In the genomic region with DNA sequence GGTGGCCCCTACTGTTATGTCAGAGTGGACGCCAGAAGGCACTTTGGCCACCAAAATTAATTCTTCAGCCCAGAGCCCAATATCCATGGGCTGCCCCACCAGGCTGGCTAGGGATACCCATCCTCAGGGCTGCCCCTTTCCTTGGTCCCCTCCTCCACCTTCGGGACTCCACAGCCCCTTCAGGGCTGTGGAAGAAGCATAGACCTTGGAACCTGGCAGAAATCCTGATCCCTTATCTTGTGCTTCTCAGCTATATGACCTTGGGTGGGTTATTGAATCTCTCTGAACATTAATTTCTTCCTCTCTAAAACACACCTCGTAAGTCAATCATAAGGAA, we compare ENCODE assay signal across 8 cellular contexts. TPM values are rescaled to one million over a fixed set of nuclear protein-coding genes. Genes with fewer than 3 reads are reported as not detected.
DNase-seq lines count a peak whose midpoint lies in the region; ATAC-seq and TF ChIP-seq lines count a peak whose summit lies in the region.

No MANE protein-coding gene starts in this region.

- H3K9me3 ChIP-seq in DOHH2 (ENCODE audit: control insufficient read depth, insufficient read depth, low read length) (no peaks in the 10 kb centered on the region), RWPE2 (ENCODE audit: severe bottlenecking) (no peaks in the 10 kb centered on the region), esophagus muscularis mucosa (no peaks in the 10 kb centered on the region), trophoblast cell (ENCODE audit: insufficient read depth, low read depth, low read length) (no peaks in the 10 kb centered on the region)

- H3K14ac ChIP-seq in trophoblast cell (ENCODE audit: low read length), result peak overlapping the region; percentile 44

- peaks cover 28% of the 10 kb centered on the region for H3K36me3 ChIP-seq in DOHH2 (ENCODE audit: control insufficient read depth, low read length)
- peaks cover 4% of the 10 kb centered on the region; the same call in 1 of the 2 replicates for H3K36me3 ChIP-seq in RWPE2 (ENCODE audit: low read depth)
- peaks cover 0 to 2% (median 0%) of the 10 kb centered on the region in 4 donors for H3K36me3 ChIP-seq in esophagus muscularis mucosa
- peaks cover 7 to 13% of the 10 kb centered on the region in 2 experiments for H3K36me3 ChIP-seq in trophoblast cell (ENCODE audit: control insufficient read depth in 1 of 2, insufficient read depth in 2 of 2, low read length in 2 of 2)

- H3K4me3 ChIP-seq in DOHH2 (ENCODE audit: low read length) (peak overlapping the region; percentile 95), RWPE2 (ENCODE audit: severe bottlenecking) (peak overlapping the region; percentile 96), esophagus muscularis mucosa (peak overlapping the region; percentile 66 to 89 (median 82)), trophoblast cell (ENCODE audit: low read depth, low read length) (peak overlapping the region; percentile 79)

- H3K27ac ChIP-seq in DOHH2 (ENCODE audit: low read depth, low read length) (no peak overlapping the region), RWPE2 (ENCODE audit: poor library complexity, severe bottlenecking) (peak overlapping the region; percentile 87), esophagus muscularis mucosa (replicated peaks in 1 of 4) (peak overlapping the region; percentile 89 to 99 (median 94)), trophoblast cell (ENCODE audit: low read depth, low read length) (no peak overlapping the region)

- no peak for TF ChIP-seq POLR2A in esophagus muscularis mucosa (IDR thresholded peaks at IDR 0.05; ENCODE audit: low read depth)
- no peak for TF ChIP-seq POLR2A in GM18505 (IDR thresholded peaks at IDR 0.05; ENCODE audit: borderline replicate concordance, extremely low read depth, insufficient read depth, insufficient read length)

- intact Hi-C loops in esophagus muscularis mucosa (cut with DNase I), result no loop called here

- TF ChIP-seq CTCF in DOHH2 (IDR thresholded peaks at IDR 0.05; ENCODE audit: low read depth, low read length, poor library complexity, severe bottlenecking) (no peak), RWPE2 (IDR thresholded peaks at IDR 0.05; ENCODE audit: poor library complexity, severe bottlenecking) (no peak), esophagus muscularis mucosa (IDR thresholded peaks at IDR 0.05) (no peak)

- no peak overlapping the region for H3K23ac ChIP-seq in trophoblast cell (ENCODE audit: low read length)

- peaks cover 38% of the 10 kb centered on the region for H3K27me3 ChIP-seq in DOHH2 (ENCODE audit: control insufficient read depth, low read length)
- no peaks in the 10 kb centered on the region for H3K27me3 ChIP-seq in RWPE2 (ENCODE audit: insufficient read depth, poor library complexity, severe bottlenecking)
- no peaks in the 10 kb centered on the region for H3K27me3 ChIP-seq in esophagus muscularis mucosa
- H3K27me3 ChIP-seq in trophoblast cell (ENCODE audit: insufficient read depth, low read length), result no peaks in the 10 kb centered on the region

- TF ChIP-seq EP300 in esophagus muscularis mucosa (IDR thresholded peaks at IDR 0.05), result no peak

- H3K9me2 ChIP-seq in DOHH2 (replicated peaks; ENCODE audit: control insufficient read depth, low read length), result no peaks in the 10 kb centered on the region

- H2BK5ac ChIP-seq in trophoblast cell (ENCODE audit: low read depth, low read length, poor library complexity), result no peak overlapping the region

- peak overlapping the region; percentile 30 for H3K9ac ChIP-seq in trophoblast cell (ENCODE audit: low read length)

- peaks cover 12% of the 10 kb centered on the region for H4K20me1 ChIP-seq in DOHH2 (ENCODE audit: control insufficient read depth, insufficient read depth, low read depth, low read length)

- H3K18ac ChIP-seq in trophoblast cell (ENCODE audit: low read length), result peak overlapping the region; percentile 25

- 38% methylated on average over 3 of the region's 3 CpGs for WGBS in esophagus muscularis mucosa
- no CpG with 5 or more reads among the region's 3 CpGs for WGBS in trophoblast cell (ENCODE audit: extremely low coverage, insufficient coverage, insufficient read length)

- H4K12ac ChIP-seq in trophoblast cell (ENCODE audit: low read depth, low read length), result peak overlapping the region; percentile 70

- H2AFZ ChIP-seq in trophoblast cell (ENCODE audit: insufficient read depth, low read length, poor library complexity), result peak overlapping the region; percentile 92

- peak overlapping the region; percentile 90 for H4K91ac ChIP-seq in trophoblast cell (ENCODE audit: low read depth, low read length)

- peaks cover 65% of the 10 kb centered on the region for H3K4me1 ChIP-seq in DOHH2 (ENCODE audit: control insufficient read depth, low read length)
- peaks cover 8% of the 10 kb centered on the region for H3K4me1 ChIP-seq in RWPE2 (ENCODE audit: insufficient read depth, poor library complexity, severe bottlenecking)
- peaks cover 57 to 69% (median 64%) of the 10 kb centered on the region in 4 donors for H3K4me1 ChIP-seq in esophagus muscularis mucosa
- peaks cover 42 to 54% of the 10 kb centered on the region in 2 experiments for H3K4me1 ChIP-seq in trophoblast cell (ENCODE audit: control insufficient read depth in 1 of 2, insufficient read depth in 2 of 2, low read length in 2 of 2)

- H3K4me2 ChIP-seq in DOHH2 (ENCODE audit: low read length) (peak overlapping the region; percentile 85), trophoblast cell (ENCODE audit: low read length) (peak overlapping the region; percentile 84)

- no peak overlapping the region for H2BK120ac ChIP-seq in trophoblast cell (ENCODE audit: insufficient read depth, low read length, poor library complexity)

- peak overlapping the region; percentile 21 for H2BK12ac ChIP-seq in trophoblast cell (ENCODE audit: low read length)

- H3K79me1 ChIP-seq in trophoblast cell (ENCODE audit: low read length), result peaks cover 36% of the 10 kb centered on the region

- ATAC-seq in RWPE2 (ENCODE audit: low read depth), result no peak
- ATAC-seq in GM18505 (IDR thresholded peaks at IDR 0.05; ENCODE audit: unreplicated experiment), result no peak
- ATAC-seq in HG02973 (IDR thresholded peaks at IDR 0.05; ENCODE audit: unreplicated experiment), result no peak

- peaks cover 9% of the 10 kb centered on the region for H3F3A ChIP-seq in DOHH2 (ENCODE audit: control insufficient read depth, insufficient read depth)

- DNase-seq in RWPE2 (ENCODE audit: low spot score), result no peak
- no peak for DNase-seq in esophagus muscularis mucosa (ENCODE audit: extremely low spot score)
- DNase-seq in trophoblast cell, result no peak
- no peak for DNase-seq in stimulated activated CD4-positive, alpha-beta T cell treated with anti-CD3 and anti-CD28 coated beads, Interleukin-12 subunit alpha, Interleukin-12 subunit beta, amount 100 ng/mL, for 4 hours
- no peak for DNase-seq in mucosa of gallbladder (ENCODE audit: low spot score)

- H4K8ac ChIP-seq in trophoblast cell (ENCODE audit: low read depth, low read length), result peak overlapping the region; percentile 81

- H3K79me2 ChIP-seq in DOHH2 (ENCODE audit: control insufficient read depth, low read length) (peaks cover 43% of the 10 kb centered on the region), trophoblast cell (ENCODE audit: control insufficient read depth, insufficient read depth, low read length, poor library complexity) (peaks cover 43% of the 10 kb centered on the region)

- H2AK5ac ChIP-seq in trophoblast cell (ENCODE audit: low read length), result peak overlapping the region; percentile 4

- no peak overlapping the region for H3K4ac ChIP-seq in trophoblast cell (ENCODE audit: low read depth, low read length)

RNA-seq across cellular contexts. Expression of a gene that starts 0.5 kb away (rescaled TPM):
- 10 to 100 TPM; 39.0 to 66.6 (median 51.4) TPM for total RNA-seq in esophagus muscularis mucosa
- 82.7 and 85.1 TPM in 2 replicates for polyA plus RNA-seq in trophoblast cell (2013)
- 69.1 TPM for total RNA-seq in mucosa of gallbladder

RNA-seq across cellular contexts. Expression of a gene that starts 2.5 kb away (rescaled TPM):
- total RNA-seq in esophagus muscularis mucosa (10 to 100 TPM; 33.8 to 71.2 (median 60.0) TPM), mucosa of gallbladder (98.4 TPM)
- 91.1 and 102 TPM in 2 replicates for polyA plus RNA-seq in trophoblast cell (2013)

RNA-seq across cellular contexts. Expression of a gene that starts 3.2 kb away (rescaled TPM):
- total RNA-seq in esophagus muscularis mucosa (10 to 100 TPM; 45.7 to 74.9 (median 60.4) TPM), mucosa of gallbladder (121 TPM)
- 59.7 and 61.2 TPM in 2 replicates for polyA plus RNA-seq in trophoblast cell (2013)

RNA-seq across cellular contexts. Expression of a gene that starts 24.4 kb away (rescaled TPM):
- total RNA-seq in esophagus muscularis mucosa (100 to 1,000 TPM in 3 of 4 donors, 10 to 100 TPM in 1; 96.8 to 165 (median 122) TPM), mucosa of gallbladder (193 TPM)
- 225 and 252 TPM in 2 replicates for polyA plus RNA-seq in trophoblast cell (2013)

RNA-seq across cellular contexts. Expression of a gene that starts 26.1 kb away (rescaled TPM):
- total RNA-seq in esophagus muscularis mucosa (10 to 100 TPM in 2 of 4 donors, 1 to 10 TPM in 2; 5.3 to 10.4 (median 9.7) TPM), mucosa of gallbladder (15.9 TPM)
- 22.3 and 22.9 TPM in 2 replicates for polyA plus RNA-seq in trophoblast cell (2013)

Comparison
In these comparisons a context has a peak if more than half of its experiments do, and no peak if none do; other contexts are left out.
1. H3K27ac ChIP-seq: peak in RWPE2 (single experiment) and esophagus muscularis mucosa (4 of 4); none in DOHH2 (single experiment) and trophoblast cell (single experiment).
2. Peak in every context shown above with its lines, with median percentiles within 50 percentile points of each other: H3K4me3 ChIP-seq.